ENCODE assay signal across 26 cellular contexts in genomic region chr6:11830105-11830504, GRCh38. TPM values are rescaled to one million over a fixed set of nuclear protein-coding genes. Genes with fewer than 3 reads are reported as not detected.
A peak's percentile ranks its signal among the peaks of the same experiment; 100 is the strongest.
DNase-seq lines count a peak whose midpoint lies in the region; TF ChIP-seq lines count a peak whose summit lies in the region.
"Had no signal": no experiment of that assay in that cellular context is flagged by ENCODE, and none has a peak within 500 bp of the region (broad histone marks: within the 10 kb centered on the region; RNA-seq: fewer than 3 reads in every experiment).

No MANE protein-coding gene starts in this region.

- H3K9ac ChIP-seq in MM.1S (ENCODE audit: low read length), result peak overlapping the region; percentile 60
- H3K9ac ChIP-seq: BLaER1 treated with 17β-estradiol and CSF1 and Interleukin-3, amounts not matched to agents 10 nM and 100 nM; neural progenitor cell; SK-N-SH had no signal

- H3K4me2 ChIP-seq in MM.1S (ENCODE audit: low read depth, low read length), result peak overlapping the region; percentile 30
- H3K4me2 ChIP-seq: neural progenitor cell, SK-N-SH had no signal

- H3K36me3 ChIP-seq in MM.1S (replicated peaks; ENCODE audit: insufficient read depth, low read length), result no peaks in the 10 kb centered on the region
- H3K36me3 ChIP-seq in thyroid gland, result no peaks in the 10 kb centered on the region
- H3K36me3 ChIP-seq: ascending aorta; BLaER1 treated with 17β-estradiol and CSF1 and Interleukin-3, amounts not matched to agents 10 nM and 100 nM; esophagus squamous epithelium; gastrocnemius medialis; neural progenitor cell had no signal

- no peaks in the 10 kb centered on the region; the same call in 1 of the 2 replicates for H3K79me2 ChIP-seq in MM.1S (ENCODE audit: low read length)

- intact Hi-C loops in thyroid gland (cut with DNase I), result no loop called here

- no peaks in the 10 kb centered on the region for H4K20me1 ChIP-seq in MM.1S (ENCODE audit: insufficient read depth, low read length)
- H4K20me1 ChIP-seq: BLaER1 treated with 17β-estradiol and CSF1 and Interleukin-3, amounts not matched to agents 10 nM and 100 nM had no signal

- 74 to 81% methylated on average over 3 of the region's 3 CpGs for WGBS in thyroid gland, 2 donors

- TF ChIP-seq CTCF in GM12865 (IDR thresholded peaks at IDR 0.05; ENCODE audit: insufficient read depth, low read depth, low read length, missing control alignments) (no peak), MM.1S (IDR thresholded peaks at IDR 0.05; ENCODE audit: low read length) (no peak), thyroid gland (IDR thresholded peaks at IDR 0.05) (no peak)

- H3K4me1 ChIP-seq in MM.1S (ENCODE audit: low read length), result peaks cover 68% of the 10 kb centered on the region
- H3K4me1 ChIP-seq in thyroid gland, result peaks cover 0 to 13% of the 10 kb centered on the region in 2 donors
- H3K4me1 ChIP-seq: ascending aorta, Caco-2, neural progenitor cell had no signal

- no peak overlapping the region for H2AFZ ChIP-seq in MM.1S (ENCODE audit: low read length)
- H2AFZ ChIP-seq: neural progenitor cell had no signal

- H3K9me3 ChIP-seq in MM.1S (replicated peaks; ENCODE audit: insufficient read depth, low read length), result no peaks in the 10 kb centered on the region
- no peaks in the 10 kb centered on the region for H3K9me3 ChIP-seq in thyroid gland
- H3K9me3 ChIP-seq: ascending aorta, Caco-2, esophagus squamous epithelium, gastrocnemius medialis, SK-N-SH had no signal

- H3K4me3 ChIP-seq in GM12865 (ENCODE audit: low read depth, low read length), result no peak overlapping the region
- H3K4me3 ChIP-seq in MM.1S (ENCODE audit: low read length), result no peak overlapping the region
- no peak overlapping the region for H3K4me3 ChIP-seq in thyroid gland (replicated peaks in 1 of 3)
- H3K4me3 ChIP-seq: ascending aorta; BLaER1 treated with 17β-estradiol and CSF1 and Interleukin-3, amounts not matched to agents 10 nM and 100 nM; esophagus squamous epithelium; gastrocnemius medialis; neural progenitor cell had no signal

- H3K9me2 ChIP-seq in MM.1S (replicated peaks; ENCODE audit: insufficient read depth, low read length), result no peaks in the 10 kb centered on the region
- H3K9me2 ChIP-seq: SK-N-SH had no signal

- TF ChIP-seq POLR2A in thyroid gland (IDR thresholded peaks at IDR 0.05), result no peak

- H3K27ac ChIP-seq in MM.1S (ENCODE audit: low read length), result peak overlapping the region; percentile 100
- no peak overlapping the region for H3K27ac ChIP-seq in thyroid gland
- H3K27ac ChIP-seq: ascending aorta; BLaER1 treated with 17β-estradiol and CSF1 and Interleukin-3, amounts not matched to agents 10 nM and 100 nM; esophagus squamous epithelium; gastrocnemius medialis; neural progenitor cell had no signal

- H3K27me3 ChIP-seq in MM.1S (replicated peaks; ENCODE audit: insufficient read depth, low read length) (no peaks in the 10 kb centered on the region), thyroid gland (no peaks in the 10 kb centered on the region)
- H3K27me3 ChIP-seq: ascending aorta; BLaER1 treated with 17β-estradiol and CSF1 and Interleukin-3, amounts not matched to agents 10 nM and 100 nM; esophagus squamous epithelium; gastrocnemius medialis; neural progenitor cell had no signal

- DNase-seq in GM12865 (ENCODE audit: low read depth) (peak; percentile 58), MM.1S (peak; percentile 96), SHP77 treated with DMSO at 0.1 percent for 48 hours (lab: John Stamatoyannopoulos, UW) (peak; percentile 14), myocyte (ENCODE audit: low read depth) (peak; percentile 71), NK-92 (lab: John Stamatoyannopoulos, UW; ENCODE audit: unreplicated experiment) (no peak), NCI-H1105 (lab: John Stamatoyannopoulos, UW) (no peak), thyroid gland (no peak), retina (no peak)
- DNase-seq: activated CD8-positive, alpha-beta T cell treated with anti-CD3 and anti-CD28 coated beads, Interleukin-2, amount 10 ng/mL, durations not matched to agents 7 days and 5 days; Caco-2; endodermal cell; esophagus squamous epithelium; gastrocnemius medialis; H7; IMR-90; left colon; mesenchymal stem cell; NCI-H1436; NCI-H526; posterior cingulate gyrus; SK-N-SH; stimulated activated naive CD4-positive, alpha-beta T cell treated with Interleukin-2 at 50 U/mL for 16 hours had no signal

- H3F3A ChIP-seq in MM.1S (ENCODE audit: insufficient read depth, low read length), result peaks cover 49% of the 10 kb centered on the region

RNA-seq across cellular contexts. Expression of gene ADTRP, which starts 51.5 kb away (rescaled TPM):
- 0.26 and 1.2 TPM in 2 replicates for total RNA-seq in myocyte
- 2.0 TPM for polyA plus RNA-seq in myocyte (2012)
- 1 to 10 TPM in 1 of 4 donors, under 1 TPM in 1, not detected in 2; 0.40 to 3.5 TPM for total RNA-seq in thyroid gland
- total RNA-seq: ascending aorta, OCI-LY7 had no signal

Comparison
In these comparisons a context has a peak if more than half of its experiments do, and no peak if none do; other contexts are left out.
1. DNase-seq: peak in GM12865 (single experiment), MM.1S (single experiment), SHP77 treated with DMSO at 0.1 percent for 48 hours (single experiment) and myocyte (single experiment); none in NK-92 (single experiment), NCI-H1105 (single experiment), thyroid gland (0 of 2) and retina (single experiment).